ENCODE assay signal across 21 cellular contexts in genomic region chr11:19393941-19394340, GRCh38.
DNase-seq lines count a peak whose midpoint lies in the region; ATAC-seq and TF ChIP-seq lines count a peak whose summit lies in the region.
"Had no signal": no experiment of that assay in that cellular context is flagged by ENCODE, and none has a peak within 500 bp of the region (broad histone marks: within the 10 kb centered on the region; RNA-seq: fewer than 3 reads in every experiment).

No MANE protein-coding gene starts in this region.

- H3K36me3 Mint-ChIP-seq in GM23338 (ENCODE audit: low read depth) = no peaks in the 10 kb centered on the region
- no peaks in the 10 kb centered on the region for H3K36me3 Mint-ChIP-seq in activated naive CD8-positive, alpha-beta T cell treated with anti-CD3 and anti-CD28 coated beads, Interleukin-2, amount 50 U/mL, for 24 hours (ENCODE audit: low read depth)
- H3K36me3 Mint-ChIP-seq in chondrocyte (ENCODE audit: low read depth) = no peaks in the 10 kb centered on the region

- H3K79me2 ChIP-seq in ACC112 (ENCODE audit: control insufficient read depth, insufficient read depth, low read length, unreplicated experiment) = peaks cover 72% of the 10 kb centered on the region
- no peaks in the 10 kb centered on the region for H3K79me2 ChIP-seq in GM23338 (replicated peaks; ENCODE audit: insufficient read depth)

- H3K36me3 ChIP-seq in ACC112 (ENCODE audit: insufficient read depth, low read length) = no peaks in the 10 kb centered on the region; the same call in 1 of the 2 replicates
- no peaks in the 10 kb centered on the region for H3K36me3 ChIP-seq in GM23338 (ENCODE audit: insufficient read depth)
- H3K36me3 ChIP-seq: neural progenitor cell, suprapubic skin, vagina had no signal

- peaks cover 2% of the 10 kb centered on the region for H3K27me3 Mint-ChIP-seq in GM23338 (ENCODE audit: insufficient read depth, low read depth, poor library complexity)
- peaks cover 13% of the 10 kb centered on the region for H3K27me3 Mint-ChIP-seq in activated naive CD8-positive, alpha-beta T cell treated with anti-CD3 and anti-CD28 coated beads, Interleukin-2, amount 50 U/mL, for 24 hours
- peaks cover 1% of the 10 kb centered on the region for H3K27me3 Mint-ChIP-seq in chondrocyte (ENCODE audit: low read depth)

- ATAC-seq in GM23338 = no peak
- ATAC-seq in activated naive CD8-positive, alpha-beta T cell treated with anti-CD3 and anti-CD28 coated beads, Interleukin-2, amount 50 U/mL, for 24 hours = no peak
- ATAC-seq: psoas muscle had no signal

- no peak for DNase-seq in GM23338 (ENCODE audit: low spot score)
- DNase-seq in amniotic epithelial cell (ENCODE audit: low read depth) = peak; percentile 50
- peak; percentile 81 for DNase-seq in fibroblast of villous mesenchyme (ENCODE audit: low read depth)
- no peak for DNase-seq in hepatic stellate cell (ENCODE audit: low spot score)
- DNase-seq in activated naive CD8-positive, alpha-beta T cell treated with anti-CD3 and anti-CD28 coated beads, Interleukin-2, amount 50 U/mL, for 24 hours = no peak
- no peak for DNase-seq in chondrocyte (ENCODE audit: low spot score)
- no peak for DNase-seq in HuH-7.5 (ENCODE audit: low spot score)
- DNase-seq: activated CD4-positive, alpha-beta T cell treated with anti-CD3 and anti-CD28 coated beads for 48 hours; activated effector memory CD4-positive, alpha-beta T cell treated with anti-CD3 and anti-CD28 coated beads, Interleukin-2, amount 50 U/mL, for 16 hours; amygdala; CD4-positive, alpha-beta T cell; effector memory CD4-positive, alpha-beta T cell; NCI-H1105; NCI-H69; psoas muscle; Right ventricle myocardium superior; SW 1271 had no signal

- no peak overlapping the region for H2AFZ ChIP-seq in ACC112 (ENCODE audit: low read length, unreplicated experiment)
- peak overlapping the region; percentile 28; the same call in 1 of the 2 replicates for H2AFZ ChIP-seq in GM23338
- H2AFZ ChIP-seq: neural progenitor cell had no signal

- no peaks in the 10 kb centered on the region for H4K20me1 ChIP-seq in GM23338 (replicated peaks; ENCODE audit: insufficient read depth)

- peak overlapping the region; percentile 57 for H3K27ac ChIP-seq in ACC112 (ENCODE audit: low read depth, low read length)
- no peak overlapping the region for H3K27ac ChIP-seq in GM23338 (ENCODE audit: low read depth)
- H3K27ac ChIP-seq: neural progenitor cell, psoas muscle, suprapubic skin, vagina had no signal

- no peaks in the 10 kb centered on the region for H3F3A ChIP-seq in GM23338 (replicated peaks; ENCODE audit: low read depth)

- no peak overlapping the region for H3K4me3 ChIP-seq in ACC112 (ENCODE audit: low read depth, low read length)
- no peak overlapping the region for H3K4me3 ChIP-seq in GM23338
- no peak overlapping the region for H3K4me3 ChIP-seq in fibroblast of villous mesenchyme (ENCODE audit: low read depth, low read length)
- H3K4me3 ChIP-seq: neural progenitor cell, psoas muscle, suprapubic skin, vagina had no signal

- H3K9me2 ChIP-seq in GM23338 (ENCODE audit: insufficient read depth) = peaks cover 11% of the 10 kb centered on the region; the same call in 1 of the 2 replicates

- H3K4me1 Mint-ChIP-seq in GM23338 (peaks cover 14% of the 10 kb centered on the region; the same call in 2 of the 3 replicates), chondrocyte (ENCODE audit: low read depth) (no peaks in the 10 kb centered on the region)
- H3K4me1 Mint-ChIP-seq in activated naive CD8-positive, alpha-beta T cell treated with anti-CD3 and anti-CD28 coated beads, Interleukin-2, amount 50 U/mL, for 24 hours = peaks cover 4% of the 10 kb centered on the region

- H3K27me3 ChIP-seq in ACC112 (ENCODE audit: insufficient read depth, low read length) (no peaks in the 10 kb centered on the region), GM23338 (ENCODE audit: insufficient read depth) (no peaks in the 10 kb centered on the region)
- H3K27me3 ChIP-seq: neural progenitor cell, suprapubic skin, vagina had no signal

- H3K27ac Mint-ChIP-seq in GM23338 (no peak overlapping the region), chondrocyte (ENCODE audit: unreplicated experiment) (no peak overlapping the region)
- H3K27ac Mint-ChIP-seq in activated naive CD8-positive, alpha-beta T cell treated with anti-CD3 and anti-CD28 coated beads, Interleukin-2, amount 50 U/mL, for 24 hours = no peak overlapping the region
- H3K27ac Mint-ChIP-seq: CD4-positive, alpha-beta T cell; neural progenitor cell had no signal

- no peak for TF ChIP-seq CTCF in GM23338 (conservative IDR thresholded peaks at IDR 0.05; ENCODE audit: low read depth in 2 of 2)
- TF ChIP-seq CTCF in fibroblast of villous mesenchyme (IDR thresholded peaks at IDR 0.05; ENCODE audit: insufficient read depth, low read depth, low read length) = no peak
- no peak for TF ChIP-seq CTCF in chondrocyte (IDR thresholded peaks at IDR 0.05)

- H3K4me1 ChIP-seq in ACC112 (ENCODE audit: control insufficient read depth, insufficient read depth, low read length, unreplicated experiment) (peaks cover 51% of the 10 kb centered on the region), GM23338 (ENCODE audit: insufficient read depth) (no peaks in the 10 kb centered on the region)
- H3K4me1 ChIP-seq: psoas muscle, suprapubic skin had no signal

- no peak overlapping the region for H3K4me2 ChIP-seq in GM23338
- H3K4me2 ChIP-seq: neural progenitor cell had no signal

- H3K4me3 Mint-ChIP-seq in GM23338 = no peak overlapping the region
- no peak overlapping the region for H3K4me3 Mint-ChIP-seq in activated naive CD8-positive, alpha-beta T cell treated with anti-CD3 and anti-CD28 coated beads, Interleukin-2, amount 50 U/mL, for 24 hours
- H3K4me3 Mint-ChIP-seq in chondrocyte (ENCODE audit: unreplicated experiment) = no peak overlapping the region
- H3K4me3 Mint-ChIP-seq: CD4-positive, alpha-beta T cell; neural progenitor cell had no signal

- H3K9me3 Mint-ChIP-seq in GM23338 (peaks cover 5% of the 10 kb centered on the region; the same call in 1 of the 3 replicates), chondrocyte (ENCODE audit: low read depth) (peaks cover 5% of the 10 kb centered on the region)
- no peaks in the 10 kb centered on the region for H3K9me3 Mint-ChIP-seq in activated naive CD8-positive, alpha-beta T cell treated with anti-CD3 and anti-CD28 coated beads, Interleukin-2, amount 50 U/mL, for 24 hours
- H3K9me3 Mint-ChIP-seq: CD4-positive, alpha-beta T cell; neural progenitor cell had no signal

TF ChIP-seq in GM23338, 12 proteins besides CTCF, POLR2A, EP300 and RAD21 (continues in another document):
- no peak for TF ChIP-seq POLR2AphosphoS5 (IDR thresholded peaks at IDR 0.05; ENCODE audit: low read depth)
- TF ChIP-seq NANOG (IDR thresholded peaks at IDR 0.05; ENCODE audit: borderline replicate concordance) = no peak
- no peak for TF ChIP-seq JUNB (IDR thresholded peaks at IDR 0.05; ENCODE audit: unreplicated experiment)
- no peak for TF ChIP-seq STAT1 (IDR thresholded peaks at IDR 0.05; ENCODE audit: unreplicated experiment)
- TF ChIP-seq EZH2 (IDR thresholded peaks at IDR 0.05; ENCODE audit: low read depth, unreplicated experiment) = no peak
- no peak for TF ChIP-seq EZH2phosphoT487 (IDR thresholded peaks at IDR 0.05; ENCODE audit: unreplicated experiment)
- no peak for TF ChIP-seq ZNF114 (CRISPR knock-in tag; IDR thresholded peaks at IDR 0.05)
- TF ChIP-seq ZNF331 (CRISPR knock-in tag; IDR thresholded peaks at IDR 0.05; ENCODE audit: low read depth) = no peak
- TF ChIP-seq ETS1 (IDR thresholded peaks at IDR 0.05) = no peak
- TF ChIP-seq REST (IDR thresholded peaks at IDR 0.05; ENCODE audit: unreplicated experiment) = no peak
- no peak for TF ChIP-seq CREB1 (CRISPR knock-in tag; IDR thresholded peaks at IDR 0.05; ENCODE audit: low read depth)

Comparison
In these comparisons a context has a peak if more than half of its experiments do, and no peak if none do; other contexts are left out.
1. DNase-seq: peak in amniotic epithelial cell (single experiment) and fibroblast of villous mesenchyme (single experiment); none in GM23338 (single experiment), hepatic stellate cell (single experiment), activated naive CD8-positive, alpha-beta T cell treated with anti-CD3 and anti-CD28 coated beads, Interleukin-2, amount 50 U/mL, for 24 hours (single experiment), chondrocyte (single experiment) and HuH-7.5 (single experiment).